In the genomic region with DNA sequence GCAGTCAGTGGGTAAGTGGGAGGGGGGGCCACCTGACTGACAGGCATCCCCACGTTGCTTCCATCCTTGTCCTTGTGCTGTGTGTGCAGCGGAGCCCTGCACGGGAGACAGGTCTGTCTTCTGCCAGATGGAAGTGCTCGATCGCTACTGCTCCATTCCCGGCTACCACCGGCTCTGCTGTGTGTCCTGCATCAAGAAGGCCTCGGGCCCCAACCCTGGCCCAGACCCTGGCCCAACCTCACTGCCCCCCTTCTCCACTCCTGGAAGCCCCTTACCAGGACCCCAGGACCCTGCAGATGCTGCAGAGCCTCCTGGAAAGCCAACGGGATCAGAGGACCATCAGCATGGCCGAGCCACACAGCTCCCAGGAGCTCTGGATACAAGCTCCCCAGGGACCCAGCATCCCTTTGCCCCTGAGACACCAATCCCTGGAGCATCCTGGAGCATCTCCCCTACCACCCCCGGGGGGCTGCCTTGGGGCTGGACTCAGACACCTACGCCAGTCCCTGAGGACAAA, we compare ENCODE assay signal across 28 cellular contexts. TPM values are rescaled to one million over a fixed set of nuclear protein-coding genes. Genes with fewer than 3 reads are reported as not detected.
"Had no signal": no experiment of that assay in that cellular context is flagged by ENCODE, and none has a peak within 500 bp of the region (broad histone marks: within the 10 kb centered on the region; RNA-seq: fewer than 3 reads in every experiment).

No MANE protein-coding gene starts in this region.

- H3K4me3 ChIP-seq: breast epithelium, esophagus muscularis mucosa, gastroesophageal sphincter, heart left ventricle, left ventricle myocardium inferior, prostate gland, right atrium auricular region, skin epidermis, suprapubic skin, transverse colon, uterus had no signal

- FAIRE-seq: astrocyte had no signal

- H3K36me3 ChIP-seq: breast epithelium, esophagus muscularis mucosa, gastroesophageal sphincter, heart left ventricle, left ventricle myocardium inferior, prostate gland, right atrium auricular region, suprapubic skin, transverse colon, uterus had no signal

- H3K4me1 ChIP-seq: breast epithelium, prostate gland, right atrium auricular region, transverse colon, uterus had no signal

- H3K4me3 Mint-ChIP-seq: activated CD4-positive, alpha-beta T cell treated with anti-CD3 and anti-CD28 coated beads, Interleukin-2, amount 10 ng/mL, durations not matched to agents 7 days and 5 days; naive thymus-derived CD8-positive, alpha-beta T cell; stimulated activated naive CD8-positive, alpha-beta T cell treated with anti-CD3 and anti-CD28 coated beads, Interleukin-15, amount 100 ng/mL, for 72 hours; T-cell had no signal

- DNase-seq: activated CD4-positive, alpha-beta T cell treated with anti-CD3 and anti-CD28 coated beads, Interleukin-2, amount 10 ng/mL, durations not matched to agents 7 days and 5 days; activated CD8-positive, alpha-beta memory T cell treated with anti-CD3 and anti-CD28 coated beads, Interleukin-2, amount 50 U/mL, for 48 hours; activated effector memory CD4-positive, alpha-beta T cell treated with anti-CD3 and anti-CD28 coated beads, Interleukin-2, amount 50 U/mL, for 16 hours; activated naive CD4-positive, alpha-beta T cell treated with anti-CD3 and anti-CD28 coated beads, Interleukin-2, amount 50 U/mL, for 16 hours; activated T-cell treated with anti-CD3 and anti-CD28 coated beads, Interleukin-2, amount 50 U/mL, for 48 hours; cortex of kidney; kidney glomerular epithelial cell; left ventricle myocardium inferior; mesenchymal stem cell; occipital lobe; stimulated activated CD4-positive, alpha-beta T cell treated with anti-CD3 and anti-CD28 coated beads, Interleukin-15, amount 100 ng/mL, for 24 hours; stimulated activated CD4-positive, alpha-beta T cell treated with anti-CD3 and anti-CD28 coated beads, Interleukin-2, amount 100 ng/mL, for 48 hours; T-cell; T1000; transverse colon; uterus had no signal

- H3K27me3 Mint-ChIP-seq: activated CD4-positive, alpha-beta T cell treated with anti-CD3 and anti-CD28 coated beads, Interleukin-2, amount 10 ng/mL, durations not matched to agents 7 days and 5 days; T-cell had no signal

- H3K9me3 Mint-ChIP-seq: stimulated activated naive CD8-positive, alpha-beta T cell treated with anti-CD3 and anti-CD28 coated beads, Interleukin-15, amount 100 ng/mL, for 72 hours had no signal

- H3K36me3 Mint-ChIP-seq: T-cell had no signal

- H3K27me3 ChIP-seq: breast epithelium, heart left ventricle, right atrium auricular region, transverse colon, uterus had no signal

- H3K27ac Mint-ChIP-seq: activated CD4-positive, alpha-beta T cell treated with anti-CD3 and anti-CD28 coated beads, Interleukin-2, amount 10 ng/mL, durations not matched to agents 7 days and 5 days; naive thymus-derived CD8-positive, alpha-beta T cell; T-cell had no signal

- H3K9me3 ChIP-seq: breast epithelium, esophagus muscularis mucosa, gastroesophageal sphincter, heart left ventricle, left ventricle myocardium inferior, prostate gland, right atrium auricular region, suprapubic skin, transverse colon, uterus had no signal

- ATAC-seq: activated CD4-positive, CD25-positive, alpha-beta regulatory T cell treated with anti-CD3 and anti-CD28 coated beads, Interleukin-2, amount 50 U/mL, for 24 hours; gastroesophageal sphincter; naive thymus-derived CD8-positive, alpha-beta T cell; T-cell had no signal

- H3K27ac ChIP-seq: breast epithelium, esophagus muscularis mucosa, gastroesophageal sphincter, heart left ventricle, left ventricle myocardium inferior, prostate gland, right atrium auricular region, skin epidermis, suprapubic skin, transverse colon, uterus had no signal

RNA-seq across cellular contexts. Expression of a gene that starts 24.8 kb away (rescaled TPM):
- total RNA-seq: activated CD4-positive, alpha-beta T cell treated with anti-CD3 and anti-CD28 coated beads, Interleukin-2, amount 10 ng/mL, durations not matched to agents 7 days and 5 days; astrocyte; breast epithelium; esophagus muscularis mucosa; gastroesophageal sphincter; heart left ventricle; left ventricle myocardium inferior; naive thymus-derived CD8-positive, alpha-beta T cell; occipital lobe; right atrium auricular region; T-cell; transverse colon; uterus had no signal
- polyA plus RNA-seq: heart left ventricle; naive thymus-derived CD8-positive, alpha-beta T cell had no signal
